ENCODE assay signal across 4 cellular contexts in genomic region chr15:43659727-43660126, GRCh38. TPM values are rescaled to one million over a fixed set of nuclear protein-coding genes. Genes with fewer than 3 reads are reported as not detected.
"Had no signal": no experiment of that assay in that cellular context is flagged by ENCODE, and none has a peak within 500 bp of the region (broad histone marks: within the 10 kb centered on the region; RNA-seq: fewer than 3 reads in every experiment).

No MANE protein-coding gene starts in this region.

RNA-seq across cellular contexts. Expression of gene CKMT1A, which starts 33.9 kb away (rescaled TPM):
- total RNA-seq: IMR-90 had no signal

RNA-seq across cellular contexts. Expression of gene STRC, which starts 41.1 kb away (rescaled TPM):
- total RNA-seq: HT-29, HT1080, IMR-90, K562 had no signal
